Comparison of ENCODE assay signal across 8 cellular contexts in the genomic region with DNA sequence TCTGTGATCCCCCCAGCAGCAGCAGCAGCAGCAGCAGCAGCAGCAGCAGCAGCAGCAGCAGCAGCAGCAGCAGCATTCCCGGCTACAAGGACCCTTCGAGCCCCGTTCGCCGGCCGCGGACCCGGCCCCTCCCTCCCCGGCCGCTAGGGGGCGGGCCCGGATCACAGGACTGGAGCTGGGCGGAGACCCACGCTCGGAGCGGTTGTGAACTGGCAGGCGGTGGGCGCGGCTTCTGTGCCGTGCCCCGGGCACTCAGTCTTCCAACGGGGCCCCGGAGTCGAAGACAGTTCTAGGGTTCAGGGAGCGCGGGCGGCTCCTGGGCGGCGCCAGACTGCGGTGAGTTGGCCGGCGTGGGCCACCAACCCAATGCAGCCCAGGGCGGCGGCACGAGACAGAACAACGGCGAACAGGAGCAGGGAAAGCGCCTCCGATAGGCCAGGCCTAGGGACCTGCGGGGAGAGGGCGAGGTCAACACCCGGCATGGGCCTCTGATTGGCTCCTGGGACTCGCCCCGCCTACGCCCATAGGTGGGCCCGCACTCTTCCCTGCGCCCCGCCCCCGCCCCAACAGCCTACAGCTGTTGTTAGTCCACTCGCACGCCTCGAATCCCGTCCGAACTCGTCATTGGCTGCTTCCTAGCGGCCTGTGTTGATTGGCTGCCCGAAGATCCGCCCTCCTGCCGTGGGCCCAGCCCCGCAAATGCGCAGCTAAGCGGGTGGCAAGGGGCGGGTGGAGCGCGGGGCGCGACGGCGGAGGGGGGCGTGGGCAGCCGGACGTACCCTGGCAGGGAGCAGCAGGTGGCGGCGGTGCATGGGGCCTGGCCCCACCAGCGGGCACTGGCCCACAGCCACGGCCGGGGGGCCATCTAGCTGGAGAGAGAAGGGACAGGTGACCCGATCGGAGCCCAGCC. TPM values are rescaled to one million over a fixed set of nuclear protein-coding genes. Genes with fewer than 3 reads are reported as not detected.
A peak's percentile ranks its signal among the peaks of the same experiment; 100 is the strongest.
DNase-seq lines count a peak whose midpoint lies in the region; ATAC-seq, FAIRE-seq and TF ChIP-seq lines count a peak whose summit lies in the region.

No MANE protein-coding gene starts in this region.

- no peaks in the 10 kb centered on the region for H3K9me3 ChIP-seq in A673 (ENCODE audit: low read depth, low read length, poor library complexity, severe bottlenecking)

- peak; percentile 99 for DNase-seq in A673 (ENCODE audit: low spot score)
- DNase-seq in NCI-H2196 (lab: John Stamatoyannopoulos, UW; ENCODE audit: unreplicated experiment), result peak; percentile 98
- peak; percentile 93 for DNase-seq in activated B cell treated with CpG ODN at 0.5 μM for 24 hours
- peak; percentile 86 for DNase-seq in central memory CD4-positive, alpha-beta T cell
- peak; percentile 76 to 84 for DNase-seq in stimulated activated CD4-positive, alpha-beta T cell treated with anti-CD3 and anti-CD28 coated beads, Interleukin-12 subunit alpha, Interleukin-12 subunit beta, amount 100 ng/mL, for 24 hours (ENCODE audit: low read depth in 2 of 2)

- H3K4me1 Mint-ChIP-seq in activated B cell treated with CpG ODN at 0.5 μM for 24 hours, result peaks cover 19% of the 10 kb centered on the region

- H3K9me3 Mint-ChIP-seq in activated B cell treated with CpG ODN at 0.5 μM for 24 hours, result no peaks in the 10 kb centered on the region

- BruUV-seq in A673 (replicated peaks; lab: Mats Ljungman, UMichigan), result no TSS peak

- peak overlapping the region; percentile 89 for H3K4me3 Mint-ChIP-seq in activated B cell treated with CpG ODN at 0.5 μM for 24 hours

- peak; percentile 96 for TF ChIP-seq CTCF in A673 (conservative IDR thresholded peaks at IDR 0.05; ENCODE audit: low read depth, low read length)
- peak; percentile 71 for TF ChIP-seq CTCF in activated B cell treated with CpG ODN at 0.5 μM for 24 hours (IDR thresholded peaks at IDR 0.05)

- CTCF ChIA-PET in A673 (lab: Charles Lee), result interaction anchor here (0.6 to 3.0 kb wide), 13 partner anchors 9 to 768 kb away, joined by 3 to 17 read pairs (median 4); no protein-coding TSS in a partner anchor
- CTCF ChIA-PET in activated B cell treated with CpG ODN at 0.5 μM for 24 hours (lab: Charles Lee), result interaction anchor here (0.6 to 7.1 kb wide), 14 partner anchors 9 to 1975 kb away, joined by 3 to 172 read pairs (median 4); partner anchors contain the start of genes BLOC1S3, DMWD, NOP53 and QPCTL

- peaks cover 3% of the 10 kb centered on the region for H3K27me3 Mint-ChIP-seq in activated B cell treated with CpG ODN at 0.5 μM for 24 hours

- POLR2A ChIA-PET in A673 (lab: Charles Lee; ENCODE audit: low non-redundant PET) (interaction anchor here (0.6 kb wide), 1 partner anchor 50 kb away, joined by 7 read pairs; no protein-coding TSS in a partner anchor), activated B cell treated with CpG ODN at 0.5 μM for 24 hours (lab: Charles Lee) (interaction anchor here (0.5 to 3.4 kb wide), 22 partner anchors 9 to 1917 kb away, joined by 3 to 46 read pairs (median 5); partner anchors contain the start of genes DHX34, DMPK, DMWD and FBXO46)

- H3K27ac ChIP-seq in A673 (ENCODE audit: low read depth, low read length, poor library complexity, severe bottlenecking), result peak overlapping the region; percentile 86

- no peaks in the 10 kb centered on the region for H3K36me3 ChIP-seq in A673 (ENCODE audit: insufficient read depth, low read length, poor library complexity, severe bottlenecking)

- peak overlapping the region; percentile 53 for H3K4me3 ChIP-seq in A673 (ENCODE audit: low read depth, low read length, poor library complexity, severe bottlenecking)

- peaks cover 13% of the 10 kb centered on the region for H3K4me1 ChIP-seq in A673 (ENCODE audit: insufficient read depth, low read length, poor library complexity, severe bottlenecking)

- peak overlapping the region; percentile 88 for H3K27ac Mint-ChIP-seq in activated B cell treated with CpG ODN at 0.5 μM for 24 hours

- intact Hi-C loops in A673 (cut with micrococcal nuclease; ENCODE audit: unreplicated experiment), result loop anchor here (10.0 kb wide), 1 partner anchor 76 kb away; the partner anchor contains the start of genes QPCTL and SNRPD2
- intact Hi-C loops in activated B cell treated with CpG ODN at 0.5 μM for 24 hours (cut with micrococcal nuclease), result loop anchor here (1.0 to 10.0 kb wide), 9 partner anchors 9 to 346 kb away; partner anchors contain the start of genes CCDC61, ERCC1, FBXO46 and QPCTL

- H3K36me3 Mint-ChIP-seq in activated B cell treated with CpG ODN at 0.5 μM for 24 hours (ENCODE audit: low read depth), result no peaks in the 10 kb centered on the region

- no peaks in the 10 kb centered on the region for H3K27me3 ChIP-seq in A673 (replicated peaks; ENCODE audit: insufficient read depth, low read depth, low read length, poor library complexity)

- ATAC-seq in GM18858 (IDR thresholded peaks at IDR 0.05; ENCODE audit: unreplicated experiment) (peak; percentile 29), HG03103 (IDR thresholded peaks at IDR 0.05; ENCODE audit: low read depth, unreplicated experiment) (peak; percentile 41), activated B cell treated with CpG ODN at 0.5 μM for 24 hours (ENCODE audit: low read depth) (peak; percentile 69)

- FAIRE-seq in islet of Langerhans (lab: Jason Lieb, UNC), result peak; percentile 88

RNA-seq across cellular contexts. Expression of gene SIX5, which starts 1.4 kb away (rescaled TPM):
- 23.6 and 26.7 TPM in 2 replicates for total RNA-seq in A673 (2021)
- 1.2 and 1.9 TPM in 2 replicates for total RNA-seq in activated B cell treated with CpG ODN at 0.5 μM for 24 hours

RNA-seq across cellular contexts. Expression of gene DMPK, which starts 11.8 kb away (rescaled TPM):
- total RNA-seq in A673 (2021) (79.9 and 82.0 TPM in 2 replicates), activated B cell treated with CpG ODN at 0.5 μM for 24 hours (34.3 and 39.0 TPM in 2 replicates)

RNA-seq across cellular contexts. Expression of gene DMWD, which starts 22.2 kb away (rescaled TPM):
- total RNA-seq in A673 (2021), result 79.2 and 86.7 TPM in 2 replicates
- 64.7 and 77.3 TPM in 2 replicates for total RNA-seq in activated B cell treated with CpG ODN at 0.5 μM for 24 hours

RNA-seq across cellular contexts. Expression of gene MEIOSIN, which starts 37.2 kb away (rescaled TPM):
- total RNA-seq in A673 (2021), result not detected in 2 replicates
- not detected in 2 replicates for total RNA-seq in activated B cell treated with CpG ODN at 0.5 μM for 24 hours

RNA-seq across cellular contexts. Expression of gene FBXO46, which starts 39.8 kb away (rescaled TPM):
- total RNA-seq in A673 (2021), result 18.8 and 24.3 TPM in 2 replicates
- 36.3 and 44.0 TPM in 2 replicates for total RNA-seq in activated B cell treated with CpG ODN at 0.5 μM for 24 hours

Comparison
In these comparisons a context has a peak if more than half of its experiments do, and no peak if none do; other contexts are left out.
1. Peak in every context shown above with its lines: DNase-seq, ATAC-seq, H3K4me3 ChIP-seq and H3K27ac ChIP-seq.